18 cellular contexts compared by ENCODE assay signal in genomic region chr16:46889942-46890300, GRCh38. TPM values are rescaled to one million over a fixed set of nuclear protein-coding genes. Genes with fewer than 3 reads are reported as not detected.
DNase-seq lines count a peak whose midpoint lies in the region; ATAC-seq and TF ChIP-seq lines count a peak whose summit lies in the region.
"Had no signal": no experiment of that assay in that cellular context is flagged by ENCODE, and none has a peak within 500 bp of the region (broad histone marks: within the 10 kb centered on the region; RNA-seq: fewer than 3 reads in every experiment).

No MANE protein-coding gene starts in this region.

- peak overlapping the region in 1 of 4 donors; percentile 34 for H3K4me3 ChIP-seq in stomach
- H3K4me3 ChIP-seq in ascending aorta = no peak overlapping the region
- H3K4me3 ChIP-seq: GM23338 had no signal

- H3K4me1 Mint-ChIP-seq in chondrocyte (ENCODE audit: low read depth) = peaks cover 55% of the 10 kb centered on the region

- intact Hi-C loops in stomach (cut with DNase I; ENCODE audit: low total_unique reads) (no loop called here), ascending aorta (cut with DNase I) (no loop called here)

- H3K27me3 ChIP-seq in stomach (no peaks in the 10 kb centered on the region), ascending aorta (no peaks in the 10 kb centered on the region)
- H3K27me3 ChIP-seq: BE2C had no signal

- H3K9me3 ChIP-seq in stomach (no peaks in the 10 kb centered on the region), ascending aorta (no peaks in the 10 kb centered on the region)
- H3K9me3 ChIP-seq: BE2C had no signal

- peaks cover 41 to 75% (median 66%) of the 10 kb centered on the region in 4 donors for H3K4me1 ChIP-seq in stomach
- peaks cover 0 to 6% of the 10 kb centered on the region in 2 donors for H3K4me1 ChIP-seq in ascending aorta

- H3K27ac ChIP-seq in stomach = peak overlapping the region; percentile 25 to 61 (median 47)
- H3K27ac ChIP-seq in ascending aorta = no peak overlapping the region

- H3K36me3 ChIP-seq in stomach (no peaks in the 10 kb centered on the region), ascending aorta (no peaks in the 10 kb centered on the region)

- DNase-seq in chondrocyte (ENCODE audit: low spot score) (no peak), stomach (no peak), germinal center (ENCODE audit: low spot score) (no peak), ascending aorta (ENCODE audit: low spot score in 2 of 2) (no peak)
- DNase-seq in stimulated activated CD4-positive, alpha-beta T cell treated with anti-CD3 and anti-CD28 coated beads, Interleukin-15, amount 100 ng/mL, for 24 hours = no peak
- DNase-seq: activated CD4-positive, alpha-beta T cell treated with anti-CD3 and anti-CD28 coated beads for 4 hours; activated T-cell treated with anti-CD3 and anti-CD28 coated beads, Interleukin-2, amount 50 U/mL, for 1 hour; BE2C; caudate nucleus; glutamatergic neuron; islet precursor cell; NCI-H2081; NCI-H774; T-helper 2 cell had no signal

- H3K4me3 Mint-ChIP-seq in chondrocyte (ENCODE audit: unreplicated experiment) = no peak overlapping the region
- H3K4me3 Mint-ChIP-seq: activated naive CD8-positive, alpha-beta T cell; GM23338 had no signal

- no peaks in the 10 kb centered on the region for H3K27me3 Mint-ChIP-seq in chondrocyte (ENCODE audit: low read depth)

- TF ChIP-seq POLR2A in stomach (IDR thresholded peaks at IDR 0.05) = no peak

- no peak for TF ChIP-seq EP300 in stomach (IDR thresholded peaks at IDR 0.05)

- peaks cover 11% of the 10 kb centered on the region for H3K36me3 Mint-ChIP-seq in chondrocyte (ENCODE audit: low read depth)

- ATAC-seq in GM19351 (IDR thresholded peaks at IDR 0.05; ENCODE audit: unreplicated experiment) (peak; percentile 89), HG03280 (IDR thresholded peaks at IDR 0.05; ENCODE audit: unreplicated experiment) (peak; percentile 65)
- ATAC-seq: GM23338 had no signal

- H3K9me3 Mint-ChIP-seq in chondrocyte (ENCODE audit: low read depth) = no peaks in the 10 kb centered on the region
- H3K9me3 Mint-ChIP-seq: GM23338 had no signal

- TF ChIP-seq CTCF in chondrocyte (IDR thresholded peaks at IDR 0.05) = no peak
- no peak for TF ChIP-seq CTCF in stomach (IDR thresholded peaks at IDR 0.05)
- no peak for TF ChIP-seq CTCF in ascending aorta (IDR thresholded peaks at IDR 0.05)

- H3K27ac Mint-ChIP-seq in chondrocyte (ENCODE audit: unreplicated experiment) = peak overlapping the region; percentile 4
- H3K27ac Mint-ChIP-seq: activated naive CD8-positive, alpha-beta T cell; GM23338 had no signal

- WGBS in stomach, 5 donors = 42 to 73% (median 59%) methylated on average over 5 of the region's 5 CpGs

RNA-seq across cellular contexts. Expression of gene GPT2, which starts 5.8 kb away (rescaled TPM):
- total RNA-seq in chondrocyte (35.1 to 67.1 TPM (median 59.6 TPM) in 3 replicates), stomach (100 to 1,000 TPM in 1 of 5 donors, 10 to 100 TPM in 4; 29.2 to 167 (median 50.2) TPM), ascending aorta (7.9 TPM)
- polyA plus RNA-seq in stomach = 10 to 100 TPM; 63.3 to 75.3 (median 69.7) TPM

RNA-seq across cellular contexts. Expression of gene C16orf87, which starts 58.9 kb away (rescaled TPM):
- total RNA-seq in chondrocyte = 15.3 to 19.1 TPM (median 17.7 TPM) in 3 replicates
- 10 to 100 TPM in 2 of 5 donors, 1 to 10 TPM in 2, not detected in 1; 1.3 to 16.2 (median 8.4) TPM for total RNA-seq in stomach
- 1 to 10 TPM; 2.7 to 3.9 (median 3.7) TPM for polyA plus RNA-seq in stomach
- total RNA-seq in ascending aorta = under 0.01 TPM

Comparison
In these comparisons a context has a peak if more than half of its experiments do, and no peak if none do; other contexts are left out.
1. H3K27ac ChIP-seq: peak in stomach (5 of 5); none in ascending aorta (0 of 2).